1 cellular context compared by ENCODE assay signal in the genomic region with DNA sequence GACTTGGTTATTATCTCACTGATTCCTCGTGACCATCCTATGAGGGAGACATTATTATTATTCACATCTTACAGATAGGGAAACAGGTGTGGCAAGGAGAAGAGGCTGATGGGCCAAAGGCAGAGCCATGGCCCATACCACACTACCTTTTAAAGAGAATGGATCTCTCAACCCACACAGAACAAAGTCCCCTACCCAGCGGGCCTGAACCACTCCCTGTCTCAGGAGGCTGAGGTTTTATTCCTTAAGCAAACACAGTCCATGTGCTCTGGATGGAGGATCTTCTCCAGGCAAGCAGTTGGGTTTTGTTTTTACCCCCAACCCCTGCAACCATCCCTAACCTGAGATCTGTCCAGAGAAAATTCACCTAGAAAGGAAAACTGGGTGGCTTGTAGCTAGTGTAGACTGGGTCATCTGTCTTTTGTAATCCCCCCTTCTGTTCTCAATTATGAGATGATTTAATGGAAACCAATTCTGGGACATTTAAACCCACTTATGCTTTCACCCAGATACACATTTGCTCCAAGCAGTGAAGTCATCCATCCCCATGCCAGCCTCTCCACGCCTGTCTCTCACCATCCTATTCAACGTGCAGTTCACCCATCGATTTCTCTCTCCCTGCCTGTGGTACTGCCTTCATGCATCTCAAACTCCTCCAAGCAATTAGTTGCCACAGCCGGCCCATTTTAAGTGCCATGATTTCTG.
TF ChIP-seq lines count a peak whose summit lies in the region.

No MANE protein-coding gene starts in this region.

TF ChIP-seq in IMR-90, 13 proteins besides CTCF, POLR2A, EP300 and RAD21:
- TF ChIP-seq RCOR1 (IDR thresholded peaks at IDR 0.05; ENCODE audit: insufficient replicate concordance, low read length) (no peak), ELK1 (IDR thresholded peaks at IDR 0.05; ENCODE audit: borderline replicate concordance, low read depth, low read length) (no peak), FOS (IDR thresholded peaks at IDR 0.05; ENCODE audit: low read depth, low read length) (no peak), NFE2L2 (IDR thresholded peaks at IDR 0.05; ENCODE audit: low read depth, low read length) (no peak), CHD1 (IDR thresholded peaks at IDR 0.05; ENCODE audit: low read depth, low read length) (no peak), BHLHE40 (IDR thresholded peaks at IDR 0.05; ENCODE audit: low read depth, low read length) (no peak), MXI1 (IDR thresholded peaks at IDR 0.05; ENCODE audit: borderline replicate concordance, low read depth, low read length) (no peak), RFX5 (IDR thresholded peaks at IDR 0.05; ENCODE audit: low read depth, low read length) (no peak)
- TF ChIP-seq, protein P1, sequence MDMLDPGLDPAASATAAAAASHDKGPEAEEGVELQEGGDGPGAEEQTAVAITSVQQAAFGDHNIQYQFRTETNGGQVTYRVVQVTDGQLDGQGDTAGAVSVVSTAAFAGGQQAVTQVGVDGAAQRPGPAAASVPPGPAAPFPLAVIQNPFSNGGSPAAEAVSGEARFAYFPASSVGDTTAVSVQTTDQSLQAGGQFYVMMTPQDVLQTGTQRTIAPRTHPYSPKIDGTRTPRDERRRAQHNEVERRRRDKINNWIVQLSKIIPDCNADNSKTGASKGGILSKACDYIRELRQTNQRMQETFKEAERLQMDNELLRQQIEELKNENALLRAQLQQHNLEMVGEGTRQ (IDR thresholded peaks at IDR 0.05; ENCODE audit: low read depth, low read length) = no peak
TF ChIP-seq in IMR-90: peak in this region for 0.
